25 cellular contexts compared by ENCODE assay signal in genomic region chr1:69711159-69711930, GRCh38.
"Had no signal": no experiment of that assay in that cellular context is flagged by ENCODE, and none has a peak within 500 bp of the region (broad histone marks: within the 10 kb centered on the region; RNA-seq: fewer than 3 reads in every experiment).

No MANE protein-coding gene starts in this region.

- H3K4me3 ChIP-seq: colonic mucosa, gastrocnemius medialis, prostate gland, spleen, thoracic aorta, upper lobe of left lung had no signal

- H3K27ac Mint-ChIP-seq: activated naive CD4-positive, alpha-beta T cell treated with anti-CD3 and anti-CD28 coated beads, Interleukin-2, amount 10 ng/mL, durations not matched to agents 7 days and 5 days; activated naive CD8-positive, alpha-beta T cell treated with anti-CD3 and anti-CD28 coated beads, Interleukin-2, amount 50 U/mL, for 24 hours; brain; endodermal cell; nephron progenitor cell; stimulated activated naive B cell treated with anti-CD40 and anti-IgM and Interleukin-4, amounts not matched to agents 10 μg/mL and 1 μg/mL and 100 μg/mL, for 72 hours; T-helper 1 cell treated with Interleukin-12 subunit alpha and Interleukin-12 subunit beta and Interleukin-4 antibody, amounts not matched to agents 30 μg/mL and 1 μg/mL, for 36 hours had no signal

- DNase-seq: activated CD8-positive, alpha-beta memory T cell treated with anti-CD3 and anti-CD28 coated beads for 24 hours; activated CD8-positive, alpha-beta memory T cell treated with anti-CD3 and anti-CD28 coated beads, Interleukin-2, amount 50 U/mL, for 48 hours; activated effector memory CD4-positive, alpha-beta T cell treated with Interleukin-2 at 50 U/mL for 16 hours; activated naive CD4-positive, alpha-beta T cell treated with anti-CD3 and anti-CD28 coated beads, Interleukin-2, amount 10 ng/mL, durations not matched to agents 7 days and 5 days; activated naive CD8-positive, alpha-beta T cell treated with anti-CD3 and anti-CD28 coated beads, Interleukin-2, amount 50 U/mL, for 24 hours; activated T-cell treated with anti-CD3 and anti-CD28 coated beads, Interleukin-2, amount 50 U/mL, for 48 hours; anterior cingulate cortex; central memory CD4-positive, alpha-beta T cell; colonic mucosa; endodermal cell; gastrocnemius medialis; midbrain; nephron progenitor cell; occipital lobe; spleen; stimulated activated CD4-positive, alpha-beta T cell treated with anti-CD3 and anti-CD28 coated beads, Interleukin-4, amount 100 ng/mL, for 4 hours; stimulated activated naive B cell treated with anti-CD40 and anti-IgM and Interleukin-4, amounts not matched to agents 10 μg/mL and 1 μg/mL and 100 μg/mL, for 72 hours; upper lobe of left lung had no signal

- H3K27me3 ChIP-seq: colonic mucosa, gastrocnemius medialis, spleen, upper lobe of left lung had no signal

- H3K4me1 ChIP-seq: colonic mucosa, prostate gland, spleen, upper lobe of left lung had no signal

- H3K4me3 Mint-ChIP-seq: activated naive CD4-positive, alpha-beta T cell treated with anti-CD3 and anti-CD28 coated beads, Interleukin-2, amount 10 ng/mL, durations not matched to agents 7 days and 5 days; activated naive CD8-positive, alpha-beta T cell treated with anti-CD3 and anti-CD28 coated beads, Interleukin-2, amount 50 U/mL, for 24 hours; brain; endodermal cell; nephron progenitor cell; stimulated activated naive B cell treated with anti-CD40 and anti-IgM and Interleukin-4, amounts not matched to agents 10 μg/mL and 1 μg/mL and 100 μg/mL, for 72 hours; T-helper 1 cell treated with Interleukin-12 subunit alpha and Interleukin-12 subunit beta and Interleukin-4 antibody, amounts not matched to agents 30 μg/mL and 1 μg/mL, for 36 hours had no signal

- H3K36me3 Mint-ChIP-seq: activated naive CD4-positive, alpha-beta T cell treated with anti-CD3 and anti-CD28 coated beads, Interleukin-2, amount 10 ng/mL, durations not matched to agents 7 days and 5 days; brain; stimulated activated naive B cell treated with anti-CD40 and anti-IgM and Interleukin-4, amounts not matched to agents 10 μg/mL and 1 μg/mL and 100 μg/mL, for 72 hours had no signal

- H3K4me1 Mint-ChIP-seq: activated naive CD4-positive, alpha-beta T cell treated with anti-CD3 and anti-CD28 coated beads, Interleukin-2, amount 10 ng/mL, durations not matched to agents 7 days and 5 days; activated naive CD8-positive, alpha-beta T cell treated with anti-CD3 and anti-CD28 coated beads, Interleukin-2, amount 50 U/mL, for 24 hours; nephron progenitor cell; stimulated activated naive B cell treated with anti-CD40 and anti-IgM and Interleukin-4, amounts not matched to agents 10 μg/mL and 1 μg/mL and 100 μg/mL, for 72 hours had no signal

- H3K9me3 Mint-ChIP-seq: brain; endodermal cell; nephron progenitor cell; stimulated activated naive B cell treated with anti-CD40 and anti-IgM and Interleukin-4, amounts not matched to agents 10 μg/mL and 1 μg/mL and 100 μg/mL, for 72 hours; T-helper 1 cell treated with Interleukin-12 subunit alpha and Interleukin-12 subunit beta and Interleukin-4 antibody, amounts not matched to agents 30 μg/mL and 1 μg/mL, for 36 hours had no signal

- H3K27me3 Mint-ChIP-seq: activated naive CD4-positive, alpha-beta T cell treated with anti-CD3 and anti-CD28 coated beads, Interleukin-2, amount 10 ng/mL, durations not matched to agents 7 days and 5 days; activated naive CD8-positive, alpha-beta T cell treated with anti-CD3 and anti-CD28 coated beads, Interleukin-2, amount 50 U/mL, for 24 hours; brain; stimulated activated naive B cell treated with anti-CD40 and anti-IgM and Interleukin-4, amounts not matched to agents 10 μg/mL and 1 μg/mL and 100 μg/mL, for 72 hours had no signal

- H3K27ac ChIP-seq: colonic mucosa, epithelial cell of prostate, gastrocnemius medialis, prostate gland, spleen, thoracic aorta, upper lobe of left lung had no signal

- ATAC-seq: activated CD4-positive, CD25-positive, alpha-beta regulatory T cell treated with anti-CD3 and anti-CD28 coated beads, Interleukin-2, amount 50 U/mL, for 24 hours; activated naive CD8-positive, alpha-beta T cell treated with anti-CD3 and anti-CD28 coated beads, Interleukin-2, amount 50 U/mL, for 24 hours; gastrocnemius medialis; sciatic nerve; stimulated activated naive B cell treated with anti-CD40 and anti-IgM and Interleukin-4, amounts not matched to agents 10 μg/mL and 1 μg/mL and 100 μg/mL, for 72 hours had no signal

- H3K9me3 ChIP-seq: colonic mucosa, gastrocnemius medialis, prostate gland, spleen, thoracic aorta, upper lobe of left lung had no signal

- H3K36me3 ChIP-seq: colonic mucosa, gastrocnemius medialis, prostate gland, spleen, thoracic aorta, upper lobe of left lung had no signal
